ENCODE assay signal across 8 cellular contexts in the genomic region with DNA sequence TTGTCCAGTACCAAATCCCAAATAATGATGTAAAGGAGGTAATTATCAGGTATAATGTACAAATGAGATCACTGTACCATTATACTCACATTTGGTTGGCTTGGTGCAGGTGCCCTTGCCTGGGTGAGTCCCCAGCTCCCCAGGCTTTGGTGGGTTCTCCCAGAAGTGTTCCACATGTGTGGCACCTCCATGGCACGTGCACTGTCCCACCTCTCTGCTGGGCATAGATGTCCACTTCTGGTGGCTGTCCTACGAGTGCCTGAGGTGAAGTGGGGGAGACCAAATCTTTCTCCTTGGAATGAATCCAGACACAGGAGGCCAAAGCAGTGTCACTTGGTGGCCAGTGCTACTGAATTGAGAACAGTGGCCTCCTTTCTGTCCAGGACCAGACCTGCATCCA.
"Had no signal": no experiment of that assay in that cellular context is flagged by ENCODE, and none has a peak within 500 bp of the region (broad histone marks: within the 10 kb centered on the region; RNA-seq: fewer than 3 reads in every experiment).

No MANE protein-coding gene starts in this region.

- H3K4me2 ChIP-seq: GM23338 had no signal

- H3K4me3 ChIP-seq: GM23338, K562 had no signal

- DNase-seq: H9, HCEC 1CT, KG1 had no signal

- FAIRE-seq: H1, H54, HTR-8/SVneo, K562 had no signal

- ATAC-seq: GM23338, K562 had no signal
